8 cellular contexts compared by ENCODE assay signal in genomic region chr4:77073981-77074865, GRCh38. TPM values are rescaled to one million over a fixed set of nuclear protein-coding genes. Genes with fewer than 3 reads are reported as not detected.
DNase-seq lines count a peak whose midpoint lies in the region; TF ChIP-seq lines count a peak whose summit lies in the region.

No MANE protein-coding gene starts in this region.

- 28% methylated on average over 11 of the region's 12 CpGs for WGBS in HUES64

- H3K9ac ChIP-seq in HUES64 (ENCODE audit: low read depth, low read length) (peak overlapping the region; percentile 60; the same call in 1 of the 2 replicates), mucosa of rectum (ENCODE audit: low read depth in 1 of 2, low read length in 2 of 2) (peak overlapping the region; percentile 9 to 35)

- H3K36me3 Mint-ChIP-seq in activated naive CD8-positive, alpha-beta T cell treated with anti-CD3 and anti-CD28 coated beads for 36 hours: peaks cover 30% of the 10 kb centered on the region

- no peaks in the 10 kb centered on the region for H3K27me3 ChIP-seq in HUES64 (ENCODE audit: insufficient read depth, low read length)
- H3K27me3 ChIP-seq in mucosa of rectum (ENCODE audit: control insufficient read depth in 2 of 2, insufficient read depth in 2 of 2, low read length in 2 of 2): no peaks in the 10 kb centered on the region

- no peak for DNase-seq in AG09309 (ENCODE audit: low read depth)
- peak; percentile 38 for DNase-seq in cerebellar cortex (ENCODE audit: low spot score)
- no peak for DNase-seq in activated naive CD8-positive, alpha-beta T cell treated with anti-CD3 and anti-CD28 coated beads for 36 hours
- no peak for DNase-seq in anterior cingulate cortex (lab: John Stamatoyannopoulos, UW)
- DNase-seq in amygdala (lab: John Stamatoyannopoulos, UW): no peak
- no peak for DNase-seq in NCI-H1092 treated with DMSO at 0.1 percent for 48 hours (lab: John Stamatoyannopoulos, UW)

- no peak overlapping the region for H3K27ac ChIP-seq in HUES64 (ENCODE audit: low read depth, low read length)
- H3K27ac ChIP-seq in mucosa of rectum (ENCODE audit: low read depth in 2 of 2, low read length in 2 of 2): peak overlapping the region; percentile 5 to 18

- peaks cover 30% of the 10 kb centered on the region; the same call in 1 of the 2 replicates for H3K4me1 ChIP-seq in HUES64 (ENCODE audit: insufficient read depth, low read length)
- H3K4me1 ChIP-seq in mucosa of rectum (ENCODE audit: control insufficient read depth in 2 of 2, insufficient read depth in 2 of 2, low read length in 2 of 2): peaks cover 13 to 23% of the 10 kb centered on the region in 2 donors

- H3K27ac Mint-ChIP-seq in activated naive CD8-positive, alpha-beta T cell treated with anti-CD3 and anti-CD28 coated beads for 36 hours: no peak overlapping the region

- H3K4me3 ChIP-seq in AG09309 (ENCODE audit: control insufficient read depth, low read depth, low read length): peak overlapping the region; percentile 85
- H3K4me3 ChIP-seq in HUES64 (ENCODE audit: low read length): peak overlapping the region; percentile 90
- peak overlapping the region; percentile 90 to 98 for H3K4me3 ChIP-seq in mucosa of rectum (ENCODE audit: low read length in 2 of 2)

- no peak overlapping the region for H3K4me3 Mint-ChIP-seq in activated naive CD8-positive, alpha-beta T cell treated with anti-CD3 and anti-CD28 coated beads for 36 hours

- peaks cover 7% of the 10 kb centered on the region for H3K27me3 Mint-ChIP-seq in activated naive CD8-positive, alpha-beta T cell treated with anti-CD3 and anti-CD28 coated beads for 36 hours

- H3K4me1 Mint-ChIP-seq in activated naive CD8-positive, alpha-beta T cell treated with anti-CD3 and anti-CD28 coated beads for 36 hours: peaks cover 39% of the 10 kb centered on the region

- no peaks in the 10 kb centered on the region for H3K9me3 ChIP-seq in HUES64 (ENCODE audit: insufficient read depth, low read depth, low read length)
- no peaks in the 10 kb centered on the region for H3K9me3 ChIP-seq in mucosa of rectum (ENCODE audit: control insufficient read depth in 2 of 2, low read length in 2 of 2)

- TF ChIP-seq CTCF in AG09309 (IDR thresholded peaks at IDR 0.05; ENCODE audit: control insufficient read depth, insufficient read depth, low read depth, low read length, missing control alignments): no peak

- H3K9me3 Mint-ChIP-seq in activated naive CD8-positive, alpha-beta T cell treated with anti-CD3 and anti-CD28 coated beads for 36 hours: no peaks in the 10 kb centered on the region

- no peaks in the 10 kb centered on the region for H3K36me3 ChIP-seq in HUES64 (ENCODE audit: insufficient read depth, low read length)
- H3K36me3 ChIP-seq in mucosa of rectum (ENCODE audit: control insufficient read depth in 2 of 2, insufficient read depth in 2 of 2, low read length in 2 of 2): no peaks in the 10 kb centered on the region

RNA-seq across cellular contexts. Expression of gene CCNI, which starts 1.6 kb away (rescaled TPM):
- polyA plus RNA-seq in HUES64 (2013, experiment 1 of 2): 192 TPM
- polyA plus RNA-seq in HUES64 (2013, experiment 2 of 2): 242 TPM
- total RNA-seq in activated naive CD8-positive, alpha-beta T cell treated with anti-CD3 and anti-CD28 coated beads for 36 hours: 100 to 1,000 TPM; 230 to 237 TPM
